Comparison of ENCODE assay signal across 12 cellular contexts in the genomic region with DNA sequence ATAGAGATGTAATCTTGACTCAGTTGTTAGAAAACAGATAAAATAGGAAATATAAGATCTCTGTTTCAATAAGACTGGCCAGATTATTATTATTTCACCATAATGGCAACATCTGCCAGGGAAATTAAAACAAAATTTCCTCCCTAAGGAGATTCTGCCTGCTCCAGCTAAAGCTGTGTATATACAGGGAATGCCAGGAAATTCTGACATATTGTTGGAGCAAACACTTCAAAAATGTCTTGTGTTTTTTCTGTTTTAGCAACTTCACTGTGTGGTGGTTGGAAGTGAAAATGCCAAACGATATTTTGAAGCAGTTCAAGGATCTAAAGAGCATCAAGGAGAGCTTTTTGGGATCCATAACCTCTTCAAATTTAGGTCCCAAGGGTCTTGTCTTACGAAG.
A peak's percentile ranks its signal among the peaks of the same experiment; 100 is the strongest.
DNase-seq lines count a peak whose midpoint lies in the region; ATAC-seq and TF ChIP-seq lines count a peak whose summit lies in the region.
"Had no signal": no experiment of that assay in that cellular context is flagged by ENCODE, and none has a peak within 500 bp of the region (broad histone marks: within the 10 kb centered on the region; RNA-seq: fewer than 3 reads in every experiment).

No MANE protein-coding gene starts in this region.

- H3K23ac ChIP-seq in IMR-90 (ENCODE audit: low read depth, low read length): no peak overlapping the region

- H2BK20ac ChIP-seq in IMR-90 (ENCODE audit: low read depth, low read length): no peak overlapping the region

- TF ChIP-seq EP300 in esophagus muscularis mucosa (IDR thresholded peaks at IDR 0.05) (no peak), gastroesophageal sphincter (IDR thresholded peaks at IDR 0.05) (no peak)

- no peak overlapping the region for H4K5ac ChIP-seq in IMR-90 (ENCODE audit: low read depth, low read length)

- H3K18ac ChIP-seq in IMR-90 (ENCODE audit: low read depth, low read length): no peak overlapping the region

- no peak overlapping the region for H3K4ac ChIP-seq in IMR-90 (ENCODE audit: low read depth, low read length)

- POLR2A ChIA-PET in IMR-90 (lab: Charles Lee; ENCODE audit: unreplicated experiment): no interaction called here

- ATAC-seq in IMR-90 (ENCODE audit: low read depth) (peak; percentile 60), gastroesophageal sphincter (no peak), HG03175 (IDR thresholded peaks at IDR 0.05; ENCODE audit: unreplicated experiment) (no peak)
- ATAC-seq: HCT116 had no signal

- H2BK15ac ChIP-seq in IMR-90 (ENCODE audit: low read depth, low read length): no peak overlapping the region

- no peaks in the 10 kb centered on the region for H3K36me3 ChIP-seq in IMR-90 (ENCODE audit: control insufficient read depth, insufficient read depth, low read length)
- no peaks in the 10 kb centered on the region for H3K36me3 ChIP-seq in esophagus muscularis mucosa
- H3K36me3 ChIP-seq in gastroesophageal sphincter: no peaks in the 10 kb centered on the region
- no peaks in the 10 kb centered on the region for H3K36me3 ChIP-seq in vagina
- peaks cover 0 to 16% (median 0%) of the 10 kb centered on the region in 3 donors for H3K36me3 ChIP-seq in esophagus squamous epithelium

- intact Hi-C loops in IMR-90 (cut with micrococcal nuclease): no loop called here
- intact Hi-C loops in esophagus muscularis mucosa (cut with DNase I): no loop called here
- intact Hi-C loops in vagina (cut with DNase I): no loop called here
- intact Hi-C loops in esophagus squamous epithelium (cut with DNase I): no loop called here

- no CpG with 5 or more reads among the region's 2 CpGs for WGBS in IMR-90 (ENCODE audit: extremely low coverage in 2 of 2, insufficient read length in 1 of 2), 2 experiments
- 15% methylated on average over 2 of the region's 2 CpGs for WGBS in esophagus muscularis mucosa
- WGBS in gastroesophageal sphincter (ENCODE audit: low coverage in 1 of 2), 2 donors: 20 to 32% methylated on average over 2 of the region's 2 CpGs
- 42 to 79% methylated on average over 2 of the region's 2 CpGs for WGBS in esophagus squamous epithelium, 2 donors

- CTCF ChIA-PET in IMR-90 (lab: Yijun Ruan, JAX): no interaction called here

- H3K4me3 ChIP-seq in IMR-90 (ENCODE audit: insufficient read depth, low read depth, low read length): no peak overlapping the region
- no peak overlapping the region for H3K4me3 ChIP-seq in esophagus muscularis mucosa
- no peak overlapping the region for H3K4me3 ChIP-seq in gastroesophageal sphincter
- H3K4me3 ChIP-seq in vagina: no peak overlapping the region
- no peak overlapping the region for H3K4me3 ChIP-seq in esophagus squamous epithelium

- H2AK9ac ChIP-seq in IMR-90 (replicated peaks; ENCODE audit: low read depth, low read length, poor library complexity): no peak overlapping the region

- H3K27me3 ChIP-seq in IMR-90 (ENCODE audit: control insufficient read depth, insufficient read depth, low read length) (no peaks in the 10 kb centered on the region), esophagus muscularis mucosa (no peaks in the 10 kb centered on the region), gastroesophageal sphincter (no peaks in the 10 kb centered on the region), vagina (no peaks in the 10 kb centered on the region), esophagus squamous epithelium (no peaks in the 10 kb centered on the region)

- no peaks in the 10 kb centered on the region for H4K20me1 ChIP-seq in IMR-90 (ENCODE audit: insufficient read depth, low read length)

- no peak overlapping the region for H2AK5ac ChIP-seq in IMR-90 (ENCODE audit: low read depth, low read length)

- H4K8ac ChIP-seq in IMR-90 (ENCODE audit: low read depth in 2 of 2, low read length in 2 of 2): no peak overlapping the region

- BruUV-seq in IMR-90 (replicated peaks; lab: Mats Ljungman, UMichigan): no TSS peak

- no peak overlapping the region for H3K56ac ChIP-seq in IMR-90 (ENCODE audit: extremely low read depth, insufficient read depth, low read length)

- TF ChIP-seq RAD21 in IMR-90 (IDR thresholded peaks at IDR 0.05; ENCODE audit: low read length): no peak

- no peak overlapping the region for H3K4me2 ChIP-seq in IMR-90 (ENCODE audit: low read depth, low read length)

- H3K79me1 ChIP-seq in IMR-90 (ENCODE audit: low read depth in 1 of 2, low read length in 2 of 2): no peaks in the 10 kb centered on the region

- no peak overlapping the region for H3K14ac ChIP-seq in IMR-90 (replicated peaks; ENCODE audit: low read depth, low read length)

- H3K9me3 ChIP-seq in IMR-90 (ENCODE audit: control insufficient read depth, insufficient read depth, low read length) (no peaks in the 10 kb centered on the region), esophagus muscularis mucosa (no peaks in the 10 kb centered on the region), gastroesophageal sphincter (no peaks in the 10 kb centered on the region), vagina (no peaks in the 10 kb centered on the region), esophagus squamous epithelium (no peaks in the 10 kb centered on the region)

- H2BK5ac ChIP-seq in IMR-90 (ENCODE audit: low read depth, low read length, poor library complexity, severe bottlenecking): no peak overlapping the region

- DNase-seq in IMR-90 (no peak), esophagus muscularis mucosa (ENCODE audit: extremely low spot score) (no peak), vagina (ENCODE audit: extremely low spot score in 2 of 2) (no peak), activated gamma-delta T cell treated with Interleukin-2 at 50 U/mL for 16 hours (no peak), esophagus squamous epithelium (lab: John Stamatoyannopoulos, UW) (no peak)
- DNase-seq: C1 segment of cervical spinal cord; Calu3; CD4-positive, alpha-beta T cell; DMS 273 treated with DMSO at 0.1 percent for 48 hours had no signal

- H3K9me1 ChIP-seq in IMR-90 (ENCODE audit: insufficient read depth, low read length): no peaks in the 10 kb centered on the region

- no peak overlapping the region for H4K91ac ChIP-seq in IMR-90 (ENCODE audit: insufficient read depth, low read depth, low read length)

- TF ChIP-seq CTCF in IMR-90 (conservative IDR thresholded peaks at IDR 0.05; ENCODE audit: low read depth, low read length): no peak
- no peak for TF ChIP-seq CTCF in esophagus muscularis mucosa (IDR thresholded peaks at IDR 0.05)
- TF ChIP-seq CTCF in gastroesophageal sphincter (IDR thresholded peaks at IDR 0.05): no peak
- no peak for TF ChIP-seq CTCF in vagina (IDR thresholded peaks at IDR 0.05)
- no peak for TF ChIP-seq CTCF in esophagus squamous epithelium (IDR thresholded peaks at IDR 0.05)

- dilution Hi-C loops in IMR-90 (cut with HindIII; ENCODE audit: low sequenced_read_pairs, unreplicated experiment): no loop called here

- H2BK120ac ChIP-seq in IMR-90 (ENCODE audit: low read depth, low read length): no peak overlapping the region

- H3K4me1 ChIP-seq in IMR-90 (ENCODE audit: control insufficient read depth, insufficient read depth, low read length): no peaks in the 10 kb centered on the region
- peaks cover 0 to 28% (median 21%) of the 10 kb centered on the region in 4 donors for H3K4me1 ChIP-seq in esophagus muscularis mucosa
- peaks cover 0 to 60% (median 11%) of the 10 kb centered on the region in 3 donors for H3K4me1 ChIP-seq in gastroesophageal sphincter
- peaks cover 10% of the 10 kb centered on the region for H3K4me1 ChIP-seq in vagina
- H3K4me1 ChIP-seq in esophagus squamous epithelium: no peaks in the 10 kb centered on the region

- no peak overlapping the region for H2AFZ ChIP-seq in IMR-90 (replicated peaks; ENCODE audit: low read length, poor library complexity)

- no peak overlapping the region for H3K27ac ChIP-seq in IMR-90 (ENCODE audit: insufficient read depth, low read length)
- peak overlapping the region; percentile 2 to 53 (median 32) for H3K27ac ChIP-seq in esophagus muscularis mucosa (replicated peaks in 1 of 4)
- H3K27ac ChIP-seq in gastroesophageal sphincter: peak overlapping the region in 3 of 4 donors; percentile 34 to 62 (median 39)
- H3K27ac ChIP-seq in vagina: peak overlapping the region; percentile 42
- H3K27ac ChIP-seq in esophagus squamous epithelium: peak overlapping the region in 1 of 4 donors; percentile 33

- TF ChIP-seq POLR2A in IMR-90 (IDR thresholded peaks at IDR 0.05; ENCODE audit: low read depth, low read length) (no peak), esophagus muscularis mucosa (IDR thresholded peaks at IDR 0.05; ENCODE audit: low read depth) (no peak), gastroesophageal sphincter (IDR thresholded peaks at IDR 0.05) (no peak), vagina (IDR thresholded peaks at IDR 0.05) (no peak), esophagus squamous epithelium (IDR thresholded peaks at IDR 0.05) (no peak)

- in situ Hi-C loops in IMR-90 (cut with MboI; ENCODE audit: low sequenced_read_pairs): no loop called here

- H3K9ac ChIP-seq in IMR-90 (ENCODE audit: low read depth, low read length): no peak overlapping the region

TF ChIP-seq in IMR-90, 13 proteins besides CTCF, POLR2A, EP300 and RAD21 (continues in another document):
- TF ChIP-seq CEBPB (IDR thresholded peaks at IDR 0.05; ENCODE audit: low read depth, low read length) (no peak), MAFK (IDR thresholded peaks at IDR 0.05; ENCODE audit: low read depth, low read length) (no peak), MXI1 (IDR thresholded peaks at IDR 0.05; ENCODE audit: borderline replicate concordance, low read depth, low read length) (no peak), BHLHE40 (IDR thresholded peaks at IDR 0.05; ENCODE audit: low read depth, low read length) (no peak), RCOR1 (IDR thresholded peaks at IDR 0.05; ENCODE audit: insufficient replicate concordance, low read length) (no peak), RFX5 (IDR thresholded peaks at IDR 0.05; ENCODE audit: low read depth, low read length) (no peak), CHD1 (IDR thresholded peaks at IDR 0.05; ENCODE audit: low read depth, low read length) (no peak)
- TF ChIP-seq, protein P1, sequence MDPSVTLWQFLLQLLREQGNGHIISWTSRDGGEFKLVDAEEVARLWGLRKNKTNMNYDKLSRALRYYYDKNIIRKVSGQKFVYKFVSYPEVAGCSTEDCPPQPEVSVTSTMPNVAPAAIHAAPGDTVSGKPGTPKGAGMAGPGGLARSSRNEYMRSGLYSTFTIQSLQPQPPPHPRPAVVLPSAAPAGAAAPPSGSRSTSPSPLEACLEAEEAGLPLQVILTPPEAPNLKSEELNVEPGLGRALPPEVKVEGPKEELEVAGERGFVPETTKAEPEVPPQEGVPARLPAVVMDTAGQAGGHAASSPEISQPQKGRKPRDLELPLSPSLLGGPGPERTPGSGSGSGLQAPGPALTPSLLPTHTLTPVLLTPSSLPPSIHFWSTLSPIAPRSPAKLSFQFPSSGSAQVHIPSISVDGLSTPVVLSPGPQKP (IDR thresholded peaks at IDR 0.05; ENCODE audit: borderline replicate concordance, low read depth, low read length): no peak
- TF ChIP-seq, protein P2, sequence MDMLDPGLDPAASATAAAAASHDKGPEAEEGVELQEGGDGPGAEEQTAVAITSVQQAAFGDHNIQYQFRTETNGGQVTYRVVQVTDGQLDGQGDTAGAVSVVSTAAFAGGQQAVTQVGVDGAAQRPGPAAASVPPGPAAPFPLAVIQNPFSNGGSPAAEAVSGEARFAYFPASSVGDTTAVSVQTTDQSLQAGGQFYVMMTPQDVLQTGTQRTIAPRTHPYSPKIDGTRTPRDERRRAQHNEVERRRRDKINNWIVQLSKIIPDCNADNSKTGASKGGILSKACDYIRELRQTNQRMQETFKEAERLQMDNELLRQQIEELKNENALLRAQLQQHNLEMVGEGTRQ (IDR thresholded peaks at IDR 0.05; ENCODE audit: low read depth, low read length): no peak
